ENCODE assay signal across 1 cellular context in genomic region chr19:11911937-11912336, GRCh38. TPM values are rescaled to one million over a fixed set of nuclear protein-coding genes. Genes with fewer than 3 reads are reported as not detected.
"Had no signal": no experiment of that assay in that cellular context is flagged by ENCODE, and none has a peak within 500 bp of the region (broad histone marks: within the 10 kb centered on the region; RNA-seq: fewer than 3 reads in every experiment).

No MANE protein-coding gene starts in this region.

RNA-seq across cellular contexts. Expression of gene ZNF763, which starts 52.9 kb away (rescaled TPM):
- total RNA-seq: H7 had no signal
